ENCODE assay signal across 1 cellular context in the genomic region with DNA sequence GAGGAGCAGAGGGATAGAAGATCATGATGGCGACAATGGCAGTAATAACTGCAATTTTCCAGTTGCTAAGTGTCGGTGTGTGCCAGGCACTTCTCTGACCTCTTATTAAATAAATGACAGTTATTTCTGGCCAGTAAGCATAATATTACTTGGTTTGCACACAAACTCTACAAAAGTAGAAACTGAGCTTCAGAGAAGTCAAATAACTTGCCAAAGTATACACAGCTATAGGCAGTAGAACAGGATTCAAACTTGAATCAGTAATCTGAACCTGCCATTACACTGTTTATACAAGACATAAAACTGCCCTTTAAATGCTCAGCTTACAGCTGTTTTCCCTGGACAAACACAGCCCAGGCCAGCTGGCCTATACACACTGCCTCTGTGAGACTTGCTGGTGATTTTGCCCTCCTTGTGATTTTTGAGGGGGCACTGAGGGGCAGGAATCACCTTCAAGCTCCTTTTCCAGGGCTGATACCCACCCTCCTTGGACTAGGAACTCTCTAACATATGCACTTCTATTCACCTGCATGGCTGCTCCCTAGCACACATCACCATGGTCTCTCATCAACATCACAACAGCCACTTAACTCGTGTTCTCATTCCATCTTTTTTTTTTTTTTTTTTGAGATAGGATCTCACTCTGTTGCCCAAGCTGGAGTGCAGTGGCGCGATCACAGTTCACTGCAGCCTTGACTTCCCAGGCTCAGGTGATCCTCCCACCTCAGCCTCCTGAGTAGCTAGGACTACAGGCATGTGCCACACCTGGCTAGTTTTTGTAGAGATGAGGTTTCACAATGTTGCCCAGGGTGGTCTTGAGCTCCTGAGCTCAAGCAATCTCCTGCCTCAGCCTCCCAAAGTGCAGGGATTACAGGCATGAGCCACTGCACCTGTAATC.
TF ChIP-seq lines count a peak whose summit lies in the region.

No MANE protein-coding gene starts in this region.

TF ChIP-seq in HepG2, 621 proteins besides CTCF, POLR2A, EP300 and RAD21 (continued from another document and continues in another):
- TF ChIP-seq NONO (IDR thresholded peaks at IDR 0.05) = no peak
- no peak for TF ChIP-seq NONO (CRISPR knock-in tag; conservative IDR thresholded peaks at IDR 0.05)
- TF ChIP-seq, protein P1, sequence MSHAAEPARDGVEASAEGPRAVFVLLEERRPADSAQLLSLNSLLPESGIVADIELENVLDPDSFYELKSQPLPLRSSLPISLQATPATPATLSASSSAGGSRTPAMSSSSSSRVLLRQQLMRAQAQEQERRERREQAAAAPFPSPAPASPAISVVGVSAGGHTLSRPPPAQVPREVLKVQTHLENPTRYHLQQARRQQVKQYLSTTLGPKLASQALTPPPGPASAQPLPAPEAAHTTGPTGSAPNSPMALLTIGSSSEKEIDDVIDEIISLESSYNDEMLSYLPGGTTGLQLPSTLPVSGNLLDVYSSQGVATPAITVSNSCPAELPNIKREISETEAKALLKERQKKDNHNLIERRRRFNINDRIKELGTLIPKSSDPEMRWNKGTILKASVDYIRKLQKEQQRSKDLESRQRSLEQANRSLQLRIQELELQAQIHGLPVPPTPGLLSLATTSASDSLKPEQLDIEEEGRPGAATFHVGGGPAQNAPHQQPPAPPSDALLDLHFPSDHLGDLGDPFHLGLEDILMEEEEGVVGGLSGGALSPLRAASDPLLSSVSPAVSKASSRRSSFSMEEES (CRISPR knock-in tag; IDR thresholded peaks at IDR 0.05) = peak; percentile 28; the same call in 1 of the 2 replicates
- no peak for TF ChIP-seq ZSCAN20 (CRISPR knock-in tag; IDR thresholded peaks at IDR 0.05; ENCODE audit: borderline replicate concordance)
- TF ChIP-seq, protein P2, sequence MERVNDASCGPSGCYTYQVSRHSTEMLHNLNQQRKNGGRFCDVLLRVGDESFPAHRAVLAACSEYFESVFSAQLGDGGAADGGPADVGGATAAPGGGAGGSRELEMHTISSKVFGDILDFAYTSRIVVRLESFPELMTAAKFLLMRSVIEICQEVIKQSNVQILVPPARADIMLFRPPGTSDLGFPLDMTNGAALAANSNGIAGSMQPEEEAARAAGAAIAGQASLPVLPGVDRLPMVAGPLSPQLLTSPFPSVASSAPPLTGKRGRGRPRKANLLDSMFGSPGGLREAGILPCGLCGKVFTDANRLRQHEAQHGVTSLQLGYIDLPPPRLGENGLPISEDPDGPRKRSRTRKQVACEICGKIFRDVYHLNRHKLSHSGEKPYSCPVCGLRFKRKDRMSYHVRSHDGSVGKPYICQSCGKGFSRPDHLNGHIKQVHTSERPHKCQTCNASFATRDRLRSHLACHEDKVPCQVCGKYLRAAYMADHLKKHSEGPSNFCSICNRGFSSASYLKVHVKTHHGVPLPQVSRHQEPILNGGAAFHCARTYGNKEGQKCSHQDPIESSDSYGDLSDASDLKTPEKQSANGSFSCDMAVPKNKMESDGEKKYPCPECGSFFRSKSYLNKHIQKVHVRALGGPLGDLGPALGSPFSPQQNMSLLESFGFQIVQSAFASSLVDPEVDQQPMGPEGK (CRISPR knock-in tag; IDR thresholded peaks at IDR 0.05) = peak; percentile 29; the same call in 1 of the 2 replicates
- TF ChIP-seq ZNF619 (CRISPR knock-in tag; IDR thresholded peaks at IDR 0.05) = no peak
- TF ChIP-seq MEIS1 (CRISPR knock-in tag; IDR thresholded peaks at IDR 0.05; ENCODE audit: borderline replicate concordance) = no peak
- 0 out of 2 replicates have a peak, but pooled peaks have one; percentile 24 for TF ChIP-seq NCOA2 (CRISPR knock-in tag; IDR thresholded peaks at IDR 0.05)
- TF ChIP-seq ZNF572 (CRISPR knock-in tag; IDR thresholded peaks at IDR 0.05) = no peak
- TF ChIP-seq, protein P3, sequence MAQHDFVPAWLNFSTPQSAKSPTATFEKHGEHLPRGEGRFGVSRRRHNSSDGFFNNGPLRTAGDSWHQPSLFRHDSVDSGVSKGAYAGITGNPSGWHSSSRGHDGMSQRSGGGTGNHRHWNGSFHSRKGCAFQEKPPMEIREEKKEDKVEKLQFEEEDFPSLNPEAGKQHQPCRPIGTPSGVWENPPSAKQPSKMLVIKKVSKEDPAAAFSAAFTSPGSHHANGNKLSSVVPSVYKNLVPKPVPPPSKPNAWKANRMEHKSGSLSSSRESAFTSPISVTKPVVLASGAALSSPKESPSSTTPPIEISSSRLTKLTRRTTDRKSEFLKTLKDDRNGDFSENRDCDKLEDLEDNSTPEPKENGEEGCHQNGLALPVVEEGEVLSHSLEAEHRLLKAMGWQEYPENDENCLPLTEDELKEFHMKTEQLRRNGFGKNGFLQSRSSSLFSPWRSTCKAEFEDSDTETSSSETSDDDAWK (CRISPR knock-in tag; IDR thresholded peaks at IDR 0.05) = no peak
- TF ChIP-seq TBP (CRISPR knock-in tag; IDR thresholded peaks at IDR 0.05) = no peak
- TF ChIP-seq, protein P4, sequence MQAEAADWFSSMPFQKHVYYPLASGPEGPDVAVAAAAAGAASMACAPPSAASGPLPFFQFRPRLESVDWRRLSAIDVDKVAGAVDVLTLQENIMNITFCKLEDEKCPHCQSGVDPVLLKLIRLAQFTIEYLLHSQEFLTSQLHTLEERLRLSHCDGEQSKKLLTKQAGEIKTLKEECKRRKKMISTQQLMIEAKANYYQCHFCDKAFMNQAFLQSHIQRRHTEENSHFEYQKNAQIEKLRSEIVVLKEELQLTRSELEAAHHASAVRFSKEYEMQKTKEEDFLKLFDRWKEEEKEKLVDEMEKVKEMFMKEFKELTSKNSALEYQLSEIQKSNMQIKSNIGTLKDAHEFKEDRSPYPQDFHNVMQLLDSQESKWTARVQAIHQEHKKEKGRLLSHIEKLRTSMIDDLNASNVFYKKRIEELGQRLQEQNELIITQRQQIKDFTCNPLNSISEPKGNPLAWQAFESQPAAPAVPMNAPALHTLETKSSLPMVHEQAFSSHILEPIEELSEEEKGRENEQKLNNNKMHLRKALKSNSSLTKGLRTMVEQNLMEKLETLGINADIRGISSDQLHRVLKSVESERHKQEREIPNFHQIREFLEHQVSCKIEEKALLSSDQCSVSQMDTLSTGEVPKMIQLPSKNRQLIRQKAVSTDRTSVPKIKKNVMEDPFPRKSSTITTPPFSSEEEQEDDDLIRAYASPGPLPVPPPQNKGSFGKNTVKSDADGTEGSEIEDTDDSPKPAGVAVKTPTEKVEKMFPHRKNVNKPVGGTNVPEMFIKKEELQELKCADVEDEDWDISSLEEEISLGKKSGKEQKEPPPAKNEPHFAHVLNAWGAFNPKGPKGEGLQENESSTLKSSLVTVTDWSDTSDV (CRISPR knock-in tag; IDR thresholded peaks at IDR 0.05) = no peak
- 0 out of 2 replicates have a peak, but pooled peaks have one; percentile 7 for TF ChIP-seq ZBTB38 (CRISPR knock-in tag; IDR thresholded peaks at IDR 0.05)
- TF ChIP-seq ZNF770 (CRISPR knock-in tag; IDR thresholded peaks at IDR 0.05) = peak; percentile 94
- no peak for TF ChIP-seq ZNF180 (CRISPR knock-in tag; IDR thresholded peaks at IDR 0.05; ENCODE audit: borderline replicate concordance, low read depth)
- no peak for TF ChIP-seq ZSCAN22 (CRISPR knock-in tag; IDR thresholded peaks at IDR 0.05)
- no peak for TF ChIP-seq ZNF468 (CRISPR knock-in tag; IDR thresholded peaks at IDR 0.05)
- TF ChIP-seq ELK4 (CRISPR knock-in tag; IDR thresholded peaks at IDR 0.05; ENCODE audit: borderline replicate concordance) = no peak
- TF ChIP-seq, protein P5, sequence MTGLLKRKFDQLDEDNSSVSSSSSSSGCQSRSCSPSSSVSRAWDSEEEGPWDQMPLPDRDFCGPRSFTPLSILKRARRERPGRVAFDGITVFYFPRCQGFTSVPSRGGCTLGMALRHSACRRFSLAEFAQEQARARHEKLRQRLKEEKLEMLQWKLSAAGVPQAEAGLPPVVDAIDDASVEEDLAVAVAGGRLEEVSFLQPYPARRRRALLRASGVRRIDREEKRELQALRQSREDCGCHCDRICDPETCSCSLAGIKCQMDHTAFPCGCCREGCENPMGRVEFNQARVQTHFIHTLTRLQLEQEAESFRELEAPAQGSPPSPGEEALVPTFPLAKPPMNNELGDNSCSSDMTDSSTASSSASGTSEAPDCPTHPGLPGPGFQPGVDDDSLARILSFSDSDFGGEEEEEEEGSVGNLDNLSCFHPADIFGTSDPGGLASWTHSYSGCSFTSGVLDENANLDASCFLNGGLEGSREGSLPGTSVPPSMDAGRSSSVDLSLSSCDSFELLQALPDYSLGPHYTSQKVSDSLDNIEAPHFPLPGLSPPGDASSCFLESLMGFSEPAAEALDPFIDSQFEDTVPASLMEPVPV (CRISPR knock-in tag; IDR thresholded peaks at IDR 0.05) = no peak
- TF ChIP-seq, protein P6, sequence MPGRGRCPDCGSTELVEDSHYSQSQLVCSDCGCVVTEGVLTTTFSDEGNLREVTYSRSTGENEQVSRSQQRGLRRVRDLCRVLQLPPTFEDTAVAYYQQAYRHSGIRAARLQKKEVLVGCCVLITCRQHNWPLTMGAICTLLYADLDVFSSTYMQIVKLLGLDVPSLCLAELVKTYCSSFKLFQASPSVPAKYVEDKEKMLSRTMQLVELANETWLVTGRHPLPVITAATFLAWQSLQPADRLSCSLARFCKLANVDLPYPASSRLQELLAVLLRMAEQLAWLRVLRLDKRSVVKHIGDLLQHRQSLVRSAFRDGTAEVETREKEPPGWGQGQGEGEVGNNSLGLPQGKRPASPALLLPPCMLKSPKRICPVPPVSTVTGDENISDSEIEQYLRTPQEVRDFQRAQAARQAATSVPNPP (CRISPR knock-in tag; IDR thresholded peaks at IDR 0.05) = no peak
- TF ChIP-seq SIN3B (IDR thresholded peaks at IDR 0.05; ENCODE audit: low read length) = no peak
- TF ChIP-seq ZNF460 (CRISPR knock-in tag; IDR thresholded peaks at IDR 0.05; ENCODE audit: borderline replicate concordance) = no peak
- no peak for TF ChIP-seq ATF4 (CRISPR knock-in tag; IDR thresholded peaks at IDR 0.05)
- TF ChIP-seq CCAR2 (optimal IDR thresholded peaks at IDR 0.05; ENCODE audit: low read depth, low read length) = no peak
- TF ChIP-seq KLF9 (CRISPR knock-in tag; IDR thresholded peaks at IDR 0.05; ENCODE audit: low read depth) = no peak
- no peak for TF ChIP-seq SRSF4 (IDR thresholded peaks at IDR 0.05; ENCODE audit: low read depth, low read length, poor library complexity, severe bottlenecking)
- TF ChIP-seq ZSCAN31 (CRISPR knock-in tag; IDR thresholded peaks at IDR 0.05; ENCODE audit: low read depth) = 0 out of 2 replicates have a peak, but pooled peaks have one; percentile 32
- no peak; the same call in 1 of the 2 replicates for TF ChIP-seq HOXA3 (CRISPR knock-in tag; IDR thresholded peaks at IDR 0.05)
- no peak for TF ChIP-seq ZNF557 (CRISPR knock-in tag; IDR thresholded peaks at IDR 0.05)
- TF ChIP-seq, protein P7, sequence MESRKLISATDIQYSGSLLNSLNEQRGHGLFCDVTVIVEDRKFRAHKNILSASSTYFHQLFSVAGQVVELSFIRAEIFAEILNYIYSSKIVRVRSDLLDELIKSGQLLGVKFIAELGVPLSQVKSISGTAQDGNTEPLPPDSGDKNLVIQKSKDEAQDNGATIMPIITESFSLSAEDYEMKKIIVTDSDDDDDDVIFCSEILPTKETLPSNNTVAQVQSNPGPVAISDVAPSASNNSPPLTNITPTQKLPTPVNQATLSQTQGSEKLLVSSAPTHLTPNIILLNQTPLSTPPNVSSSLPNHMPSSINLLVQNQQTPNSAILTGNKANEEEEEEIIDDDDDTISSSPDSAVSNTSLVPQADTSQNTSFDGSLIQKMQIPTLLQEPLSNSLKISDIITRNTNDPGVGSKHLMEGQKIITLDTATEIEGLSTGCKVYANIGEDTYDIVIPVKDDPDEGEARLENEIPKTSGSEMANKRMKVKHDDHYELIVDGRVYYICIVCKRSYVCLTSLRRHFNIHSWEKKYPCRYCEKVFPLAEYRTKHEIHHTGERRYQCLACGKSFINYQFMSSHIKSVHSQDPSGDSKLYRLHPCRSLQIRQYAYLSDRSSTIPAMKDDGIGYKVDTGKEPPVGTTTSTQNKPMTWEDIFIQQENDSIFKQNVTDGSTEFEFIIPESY (CRISPR knock-in tag; IDR thresholded peaks at IDR 0.05) = peak; percentile 92
- no peak for TF ChIP-seq NCOA1 (CRISPR knock-in tag; IDR thresholded peaks at IDR 0.05)
- 0 out of 2 replicates have a peak, but pooled peaks have one; percentile 30 for TF ChIP-seq SMAD9 (CRISPR knock-in tag; IDR thresholded peaks at IDR 0.05)
- TF ChIP-seq ZBTB26 (CRISPR knock-in tag; IDR thresholded peaks at IDR 0.05; ENCODE audit: borderline replicate concordance) = peak; percentile 33; the same call in 1 of the 2 replicates
- no peak for TF ChIP-seq ATF7-NPFF (CRISPR knock-in tag; IDR thresholded peaks at IDR 0.05; ENCODE audit: low read depth)
- TF ChIP-seq DPF2 (CRISPR knock-in tag; IDR thresholded peaks at IDR 0.05; ENCODE audit: borderline replicate concordance, low read depth) = no peak
- TF ChIP-seq GZF1 (CRISPR knock-in tag; IDR thresholded peaks at IDR 0.05) = no peak; the same call in 1 of the 2 replicates
